Comparison of ENCODE assay signal across 1 cellular context in genomic region chr5:56815657-56816545, GRCh38.
A peak's percentile ranks its signal among the peaks of the same experiment; 100 is the strongest.
TF ChIP-seq lines count a peak whose summit lies in the region.

No MANE protein-coding gene starts in this region.

TF ChIP-seq in K562, 482 proteins besides CTCF, POLR2A, EP300 and RAD21 (continued from another document):
- TF ChIP-seq ZNF407 (IDR thresholded peaks at IDR 0.05; ENCODE audit: low read depth) (no peak), CLOCK (CRISPR knock-in tag; IDR thresholded peaks at IDR 0.05; ENCODE audit: borderline replicate concordance) (no peak), POLR2AphosphoS2 (IDR thresholded peaks at IDR 0.05; ENCODE audit: low read length) (no peak), CHCHD3 (CRISPR knock-in tag; IDR thresholded peaks at IDR 0.05) (no peak), SRSF7 (optimal IDR thresholded peaks at IDR 0.05; ENCODE audit: low read depth, low read length) (no peak), U2AF2 (optimal IDR thresholded peaks at IDR 0.05; ENCODE audit: low read depth, low read length) (no peak), HEY1 (CRISPR knock-in tag; IDR thresholded peaks at IDR 0.05; ENCODE audit: borderline replicate concordance) (no peak), OTX1 (CRISPR knock-in tag; IDR thresholded peaks at IDR 0.05) (no peak), NFE2L1 (tag; IDR thresholded peaks at IDR 0.05; ENCODE audit: borderline replicate concordance, low read depth) (no peak), ZFPM2 (CRISPR knock-in tag; IDR thresholded peaks at IDR 0.05) (no peak), GATAD2B (IDR thresholded peaks at IDR 0.05; ENCODE audit: borderline replicate concordance) (0 out of 2 replicates have a peak, but pooled peaks have one; percentile 48), ZNF12 (CRISPR knock-in tag; IDR thresholded peaks at IDR 0.05) (no peak), ZNF311 (CRISPR knock-in tag; IDR thresholded peaks at IDR 0.05) (no peak), PHB (CRISPR knock-in tag; IDR thresholded peaks at IDR 0.05) (no peak), SRSF1 (IDR thresholded peaks at IDR 0.05; ENCODE audit: low read depth, low read length) (peak; percentile 19; the same call in 1 of the 2 replicates), TAF15 (IDR thresholded peaks at IDR 0.05; ENCODE audit: low read depth, low read length) (no peak), TCF7L2 (IDR thresholded peaks at IDR 0.05; ENCODE audit: low read depth, low read length) (no peak), SIN3B (IDR thresholded peaks at IDR 0.05; ENCODE audit: low read depth) (peak; percentile 36; the same call in 1 of the 2 replicates), ZNF584 (CRISPR knock-in tag; IDR thresholded peaks at IDR 0.05; ENCODE audit: low read depth) (no peak), TEAD2 (tag; IDR thresholded peaks at IDR 0.05) (no peak), ZKSCAN1 (IDR thresholded peaks at IDR 0.05; ENCODE audit: low read depth, low read length) (no peak), TEAD4 (IDR thresholded peaks at IDR 0.05; ENCODE audit: low read length) (no peak), TEAD4 (CRISPR knock-in tag; IDR thresholded peaks at IDR 0.05; ENCODE audit: borderline replicate concordance) (no peak), ZBTB1 (CRISPR knock-in tag; IDR thresholded peaks at IDR 0.05; ENCODE audit: borderline replicate concordance, low read depth) (no peak), ZNF436 (CRISPR knock-in tag; IDR thresholded peaks at IDR 0.05) (no peak), SIX5 (IDR thresholded peaks at IDR 0.05; ENCODE audit: borderline replicate concordance in 1 of 2, insufficient read depth in 1 of 2, low read depth in 1 of 2, low read length in 2 of 2) (no peak), ARHGAP35 (IDR thresholded peaks at IDR 0.05; ENCODE audit: partially characterized antibody) (no peak), ZNF561 (CRISPR knock-in tag; conservative IDR thresholded peaks at IDR 0.05) (no peak), MNT (conservative IDR thresholded peaks at IDR 0.05) (peak in 1 of 2 experiments; percentile 52; a peak in 3 of 4 replicates), SRF (CRISPR knock-in tag; IDR thresholded peaks at IDR 0.05) (no peak), CHD2 (IDR thresholded peaks at IDR 0.05; ENCODE audit: low read depth, low read length) (no peak), SRSF3 (IDR thresholded peaks at IDR 0.05; ENCODE audit: insufficient read depth, low read length) (no peak), NCOA6 (IDR thresholded peaks at IDR 0.05) (no peak), ZBTB9 (CRISPR knock-in tag; IDR thresholded peaks at IDR 0.05) (no peak), NEUROD1 (IDR thresholded peaks at IDR 0.05; ENCODE audit: borderline replicate concordance, low read depth, low read length, partially characterized antibody) (no peak), ZNF79 (CRISPR knock-in tag; IDR thresholded peaks at IDR 0.05; ENCODE audit: low read depth) (no peak), ZBTB7A (IDR thresholded peaks at IDR 0.05; ENCODE audit: borderline replicate concordance, control insufficient read depth, low read depth, low read length) (no peak; the same call in 1 of the 2 replicates), E2F4 (CRISPR knock-in tag; IDR thresholded peaks at IDR 0.05; ENCODE audit: low read depth) (no peak)
